8 cellular contexts compared by ENCODE assay signal in genomic region chr2:112187805-112188596, GRCh38. TPM values are rescaled to one million over a fixed set of nuclear protein-coding genes. Genes with fewer than 3 reads are reported as not detected.
DNase-seq lines count a peak whose midpoint lies in the region; ATAC-seq and TF ChIP-seq lines count a peak whose summit lies in the region.

No MANE protein-coding gene starts in this region.

- intact Hi-C loops in A673 (cut with micrococcal nuclease; ENCODE audit: unreplicated experiment): no loop called here

- H3K27me3 Mint-ChIP-seq in CD4-positive, CD25-positive, alpha-beta regulatory T cell: no peaks in the 10 kb centered on the region
- H3K27me3 Mint-ChIP-seq in WTC11 (ENCODE audit: low read depth): peaks cover 3% of the 10 kb centered on the region

- no peaks in the 10 kb centered on the region for H3K27me3 ChIP-seq in CD4-positive, CD25-positive, alpha-beta regulatory T cell (ENCODE audit: control insufficient read depth, insufficient read depth, low read length)
- no peaks in the 10 kb centered on the region for H3K27me3 ChIP-seq in A673 (replicated peaks; ENCODE audit: insufficient read depth, low read depth, low read length, poor library complexity)

- BruUV-seq in A673 (replicated peaks; lab: Mats Ljungman, UMichigan): no TSS peak

- peaks cover 81% of the 10 kb centered on the region for H3K4me1 ChIP-seq in CD4-positive, CD25-positive, alpha-beta regulatory T cell (ENCODE audit: control insufficient read depth, insufficient read depth, low read length, poor library complexity, severe bottlenecking)
- H3K4me1 ChIP-seq in A673 (ENCODE audit: insufficient read depth, low read length, poor library complexity, severe bottlenecking): no peaks in the 10 kb centered on the region

- POLR2A ChIA-PET in WTC11 (lab: Charles Lee): no interaction called here
- POLR2A ChIA-PET in A673 (lab: Charles Lee; ENCODE audit: low non-redundant PET): no interaction called here

- H3K36me3 Mint-ChIP-seq in CD4-positive, CD25-positive, alpha-beta regulatory T cell: peaks cover 21% of the 10 kb centered on the region
- H3K36me3 Mint-ChIP-seq in WTC11: no peaks in the 10 kb centered on the region

- peaks cover 34 to 94% (median 72%) of the 10 kb centered on the region in 4 donors for H3K4me1 Mint-ChIP-seq in CD4-positive, CD25-positive, alpha-beta regulatory T cell
- peaks cover 2% of the 10 kb centered on the region; the same call in 1 of the 2 replicates for H3K4me1 Mint-ChIP-seq in WTC11

- TF ChIP-seq CTCF in WTC11 (IDR thresholded peaks at IDR 0.05) (no peak), A673 (conservative IDR thresholded peaks at IDR 0.05; ENCODE audit: low read depth, low read length) (no peak)

- H3K4me3 ChIP-seq in CD4-positive, CD25-positive, alpha-beta regulatory T cell (ENCODE audit: low read depth, low read length): peak overlapping the region; percentile 77
- no peak overlapping the region for H3K4me3 ChIP-seq in A673 (ENCODE audit: low read depth, low read length, poor library complexity, severe bottlenecking)

- CTCF ChIA-PET in WTC11 (lab: Charles Lee) (no interaction called here), A673 (lab: Charles Lee) (no interaction called here)

- H3K9me3 ChIP-seq in CD4-positive, CD25-positive, alpha-beta regulatory T cell (ENCODE audit: control insufficient read depth in 2 of 2, low read length in 2 of 2): no peaks in the 10 kb centered on the region
- H3K9me3 ChIP-seq in A673 (ENCODE audit: low read depth, low read length, poor library complexity, severe bottlenecking): no peaks in the 10 kb centered on the region

- peak; percentile 86 to 87 for ATAC-seq in CD4-positive, CD25-positive, alpha-beta regulatory T cell (ENCODE audit: low read depth in 2 of 2)
- ATAC-seq in HG02763 (IDR thresholded peaks at IDR 0.05; ENCODE audit: unreplicated experiment): no peak
- ATAC-seq in WTC11: no peak

- peak; percentile 63 to 92 (median 84) for DNase-seq in CD4-positive, CD25-positive, alpha-beta regulatory T cell
- peak; percentile 53 to 86 (median 68) for DNase-seq in T-helper 1 cell
- DNase-seq in activated naive CD4-positive, alpha-beta T cell treated with anti-CD3 and anti-CD28 coated beads, Interleukin-2, amount 50 U/mL, for 16 hours: peak; percentile 83
- peak; percentile 26 for DNase-seq in pulmonary artery endothelial cell (ENCODE audit: low read depth, low spot score)
- no peak for DNase-seq in hippocampal formation (lab: John Stamatoyannopoulos, UW)
- DNase-seq in WTC11 (ENCODE audit: low spot score): no peak
- no peak for DNase-seq in A673 (ENCODE audit: low spot score)

- no peaks in the 10 kb centered on the region for H3K9me3 Mint-ChIP-seq in CD4-positive, CD25-positive, alpha-beta regulatory T cell
- peaks cover 14% of the 10 kb centered on the region for H3K9me3 Mint-ChIP-seq in WTC11

- H3K4me3 Mint-ChIP-seq in CD4-positive, CD25-positive, alpha-beta regulatory T cell: peak overlapping the region; percentile 58 to 83 (median 76)
- H3K4me3 Mint-ChIP-seq in WTC11: no peak overlapping the region

- H3K36me3 ChIP-seq in CD4-positive, CD25-positive, alpha-beta regulatory T cell (ENCODE audit: control insufficient read depth, insufficient read depth, low read length): peaks cover 17% of the 10 kb centered on the region
- no peaks in the 10 kb centered on the region for H3K36me3 ChIP-seq in A673 (ENCODE audit: insufficient read depth, low read length, poor library complexity, severe bottlenecking)

- peak overlapping the region; percentile 92 to 99 (median 98) for H3K27ac Mint-ChIP-seq in CD4-positive, CD25-positive, alpha-beta regulatory T cell
- H3K27ac Mint-ChIP-seq in WTC11: no peak overlapping the region

- peak overlapping the region; percentile 92 for H3K27ac ChIP-seq in CD4-positive, CD25-positive, alpha-beta regulatory T cell (ENCODE audit: insufficient read depth, low read length, poor library complexity, severe bottlenecking)
- no peak overlapping the region for H3K27ac ChIP-seq in A673 (ENCODE audit: low read depth, low read length, poor library complexity, severe bottlenecking)

TF ChIP-seq in WTC11, 78 proteins besides CTCF, POLR2A, EP300 and RAD21 (continues in another document):
- no peak for TF ChIP-seq FOXJ3 (CRISPR knock-in tag; IDR thresholded peaks at IDR 0.05; ENCODE audit: borderline replicate concordance)
- TF ChIP-seq, protein P1, sequence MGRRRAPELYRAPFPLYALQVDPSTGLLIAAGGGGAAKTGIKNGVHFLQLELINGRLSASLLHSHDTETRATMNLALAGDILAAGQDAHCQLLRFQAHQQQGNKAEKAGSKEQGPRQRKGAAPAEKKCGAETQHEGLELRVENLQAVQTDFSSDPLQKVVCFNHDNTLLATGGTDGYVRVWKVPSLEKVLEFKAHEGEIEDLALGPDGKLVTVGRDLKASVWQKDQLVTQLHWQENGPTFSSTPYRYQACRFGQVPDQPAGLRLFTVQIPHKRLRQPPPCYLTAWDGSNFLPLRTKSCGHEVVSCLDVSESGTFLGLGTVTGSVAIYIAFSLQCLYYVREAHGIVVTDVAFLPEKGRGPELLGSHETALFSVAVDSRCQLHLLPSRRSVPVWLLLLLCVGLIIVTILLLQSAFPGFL (CRISPR knock-in tag; IDR thresholded peaks at IDR 0.05; ENCODE audit: borderline replicate concordance): no peak
- TF ChIP-seq ZNF416 (CRISPR knock-in tag; IDR thresholded peaks at IDR 0.05): no peak
- no peak for TF ChIP-seq NR2C2 (CRISPR knock-in tag; IDR thresholded peaks at IDR 0.05)
- no peak for TF ChIP-seq CBFB (CRISPR knock-in tag; IDR thresholded peaks at IDR 0.05; ENCODE audit: low read depth)
- no peak for TF ChIP-seq CREM (CRISPR knock-in tag; IDR thresholded peaks at IDR 0.05)
- TF ChIP-seq GTF2I (CRISPR knock-in tag; conservative IDR thresholded peaks at IDR 0.05): no peak
- no peak for TF ChIP-seq ZSCAN18 (CRISPR knock-in tag; IDR thresholded peaks at IDR 0.05)
- TF ChIP-seq, protein P2, sequence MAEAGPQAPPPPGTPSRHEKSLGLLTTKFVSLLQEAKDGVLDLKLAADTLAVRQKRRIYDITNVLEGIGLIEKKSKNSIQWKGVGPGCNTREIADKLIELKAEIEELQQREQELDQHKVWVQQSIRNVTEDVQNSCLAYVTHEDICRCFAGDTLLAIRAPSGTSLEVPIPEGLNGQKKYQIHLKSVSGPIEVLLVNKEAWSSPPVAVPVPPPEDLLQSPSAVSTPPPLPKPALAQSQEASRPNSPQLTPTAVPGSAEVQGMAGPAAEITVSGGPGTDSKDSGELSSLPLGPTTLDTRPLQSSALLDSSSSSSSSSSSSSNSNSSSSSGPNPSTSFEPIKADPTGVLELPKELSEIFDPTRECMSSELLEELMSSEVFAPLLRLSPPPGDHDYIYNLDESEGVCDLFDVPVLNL (CRISPR knock-in tag; IDR thresholded peaks at IDR 0.05; ENCODE audit: borderline replicate concordance, low read depth): no peak
- no peak for TF ChIP-seq NFATC4 (CRISPR knock-in tag; IDR thresholded peaks at IDR 0.05)
- TF ChIP-seq IRF2 (CRISPR knock-in tag; IDR thresholded peaks at IDR 0.05; ENCODE audit: borderline replicate concordance, low read depth): no peak
- TF ChIP-seq SOX15 (CRISPR knock-in tag; IDR thresholded peaks at IDR 0.05): no peak
- TF ChIP-seq NFE2L1 (CRISPR knock-in tag; IDR thresholded peaks at IDR 0.05): no peak
- no peak for TF ChIP-seq AR (CRISPR knock-in tag; IDR thresholded peaks at IDR 0.05)

RNA-seq across cellular contexts. Expression of gene FBLN7, which starts 49.8 kb away (rescaled TPM):
- 19.3 TPM for total RNA-seq in CD4-positive, CD25-positive, alpha-beta regulatory T cell
- 10 to 100 TPM; 29.9 to 40.2 (median 36.5) TPM for polyA plus RNA-seq in CD4-positive, CD25-positive, alpha-beta regulatory T cell
- 2.0 and 4.0 TPM in 2 replicates for total RNA-seq in pulmonary artery endothelial cell
- 0.55 to 0.96 TPM (median 0.80 TPM) in 3 replicates for total RNA-seq in WTC11 (2021)
- 4.1 and 5.1 TPM in 2 replicates for total RNA-seq in A673 (2021)

Comparison
In these comparisons a context has a peak if more than half of its experiments do, and no peak if none do; other contexts are left out.
1. ATAC-seq: peak in CD4-positive, CD25-positive, alpha-beta regulatory T cell (2 of 2); none in HG02763 (single experiment) and WTC11 (single experiment).
2. DNase-seq: peak in CD4-positive, CD25-positive, alpha-beta regulatory T cell (3 of 3), T-helper 1 cell (5 of 5), activated naive CD4-positive, alpha-beta T cell treated with anti-CD3 and anti-CD28 coated beads, Interleukin-2, amount 50 U/mL, for 16 hours (single experiment) and pulmonary artery endothelial cell (single experiment); none in hippocampal formation (0 of 2), WTC11 (single experiment) and A673 (single experiment).